In the genomic region with DNA sequence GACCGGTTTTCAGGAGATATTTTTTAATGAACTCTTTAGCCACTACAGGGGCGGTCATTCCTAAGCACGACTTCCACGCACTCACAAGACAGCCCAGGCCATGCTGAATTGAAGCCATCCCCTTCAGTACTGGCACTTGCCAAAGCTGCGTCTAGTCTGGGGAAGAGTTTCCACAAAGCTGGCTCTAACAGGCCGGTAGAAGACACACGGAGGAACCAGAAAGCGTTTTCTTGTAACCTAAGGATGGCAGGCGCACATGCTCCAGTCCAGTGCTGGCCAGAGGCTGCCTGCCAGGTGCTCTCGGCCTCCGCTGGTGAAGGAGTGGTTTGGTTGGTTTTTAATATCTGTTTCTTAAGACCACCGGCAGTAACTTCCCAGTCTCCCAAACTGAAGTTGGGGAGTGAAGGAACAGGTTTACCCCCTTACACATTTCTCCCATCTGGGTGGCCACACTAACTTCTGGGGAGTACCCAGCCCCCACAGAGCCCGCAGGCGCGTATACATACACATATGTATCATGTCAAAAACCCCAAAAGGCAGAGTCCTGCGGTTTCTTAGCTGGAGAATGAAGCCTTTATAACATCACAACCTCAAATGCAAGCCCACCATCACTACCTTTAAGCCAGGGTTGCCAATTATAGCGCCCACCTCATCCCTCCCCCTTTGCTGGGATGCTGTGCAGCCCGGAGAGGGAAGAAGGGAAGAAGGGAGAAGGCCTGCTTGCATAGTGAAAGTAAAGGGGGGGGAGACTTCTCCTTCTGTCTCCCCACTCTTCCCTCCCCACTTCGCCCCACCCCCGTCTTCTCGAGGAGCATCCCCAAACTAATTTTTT, we compare ENCODE assay signal across 8 cellular contexts. TPM values are rescaled to one million over a fixed set of nuclear protein-coding genes. Genes with fewer than 3 reads are reported as not detected.
DNase-seq lines count a peak whose midpoint lies in the region; ATAC-seq, FAIRE-seq and TF ChIP-seq lines count a peak whose summit lies in the region.

No MANE protein-coding gene starts in this region.

- no peak for TF ChIP-seq CTCF in endothelial cell (IDR thresholded peaks at IDR 0.05; ENCODE audit: unreplicated experiment)
- TF ChIP-seq CTCF in neural cell (IDR thresholded peaks at IDR 0.05; ENCODE audit: poor library complexity, severe bottlenecking): no peak

- H3K9me2 ChIP-seq in neural cell (ENCODE audit: insufficient read depth, low read length): no peaks in the 10 kb centered on the region

- TF ChIP-seq EP300 in neural cell (conservative IDR thresholded peaks at IDR 0.05; ENCODE audit: poor library complexity, severe bottlenecking): no peak

- H3K79me2 ChIP-seq in neural cell (replicated peaks; ENCODE audit: insufficient read depth, low read length): peaks cover 45% of the 10 kb centered on the region

- no peaks in the 10 kb centered on the region for H3K27me3 Mint-ChIP-seq in T-helper 17 cell
- peaks cover 17% of the 10 kb centered on the region for H3K27me3 Mint-ChIP-seq in endothelial cell (ENCODE audit: unreplicated experiment)

- no peak for TF ChIP-seq RAD21 in neural cell (conservative IDR thresholded peaks at IDR 0.05)

- DNase-seq in 8988T: peak; percentile 31
- DNase-seq in GM12892 (ENCODE audit: insufficient read length): no peak
- no peak for DNase-seq in T-helper 17 cell
- DNase-seq in endothelial cell (ENCODE audit: low spot score): no peak
- no peak for DNase-seq in NCI-H345 (lab: John Stamatoyannopoulos, UW)

- peak; percentile 9 for FAIRE-seq in GM12892 (lab: Jason Lieb, UNC)

- H3K36me3 Mint-ChIP-seq in T-helper 17 cell (ENCODE audit: low read depth) (peaks cover 3% of the 10 kb centered on the region), endothelial cell (ENCODE audit: low read depth, unreplicated experiment) (no peaks in the 10 kb centered on the region)

- no peaks in the 10 kb centered on the region for H4K20me1 ChIP-seq in neural cell (ENCODE audit: insufficient read depth)

- H3K27ac ChIP-seq in neural cell (ENCODE audit: low read length): peak overlapping the region; percentile 100

- peak; percentile 18 for ATAC-seq in T-helper 17 cell
- ATAC-seq in HG02852 (IDR thresholded peaks at IDR 0.05; ENCODE audit: unreplicated experiment): no peak
- ATAC-seq in HG03159 (IDR thresholded peaks at IDR 0.05; ENCODE audit: unreplicated experiment): no peak

- peak overlapping the region; percentile 93 for H3K4me2 ChIP-seq in neural cell (ENCODE audit: low read length)

- H3F3A ChIP-seq in neural cell (ENCODE audit: insufficient read depth, low read length, poor library complexity, severe bottlenecking): peaks cover 16% of the 10 kb centered on the region

- H3K4me1 Mint-ChIP-seq in T-helper 17 cell: peaks cover 46% of the 10 kb centered on the region
- peaks cover 21% of the 10 kb centered on the region for H3K4me1 Mint-ChIP-seq in endothelial cell (ENCODE audit: unreplicated experiment)

- TF ChIP-seq POLR2A in GM12892 (IDR thresholded peaks at IDR 0.05; ENCODE audit: low read depth, low read length): no peak

- H3K9ac ChIP-seq in neural cell (ENCODE audit: low read length): peak overlapping the region; percentile 100

- H3K27me3 ChIP-seq in neural cell (ENCODE audit: insufficient read depth, low read depth, low read length): no peaks in the 10 kb centered on the region

- H3K27ac Mint-ChIP-seq in T-helper 17 cell: peak overlapping the region; percentile 92
- no peak overlapping the region for H3K27ac Mint-ChIP-seq in endothelial cell (ENCODE audit: unreplicated experiment)

- H3K4me3 ChIP-seq in neural cell (ENCODE audit: low read length): peak overlapping the region; percentile 94

- H3K36me3 ChIP-seq in neural cell (ENCODE audit: insufficient read depth, low read length): no peaks in the 10 kb centered on the region

- no peak overlapping the region for H2AFZ ChIP-seq in neural cell (ENCODE audit: low read depth, low read length)

- no peaks in the 10 kb centered on the region for H3K9me3 ChIP-seq in T-helper 17 cell (ENCODE audit: control insufficient read depth, low read length, poor library complexity, severe bottlenecking)
- no peaks in the 10 kb centered on the region for H3K9me3 ChIP-seq in neural cell (ENCODE audit: low read length)

- H3K4me3 Mint-ChIP-seq in T-helper 17 cell (peak overlapping the region; percentile 100), endothelial cell (ENCODE audit: unreplicated experiment) (peak overlapping the region; percentile 100)

- H3K9me3 Mint-ChIP-seq in endothelial cell (ENCODE audit: unreplicated experiment): no peaks in the 10 kb centered on the region

TF ChIP-seq in neural cell, 6 proteins besides CTCF, POLR2A, EP300 and RAD21:
- TF ChIP-seq EZH2 (IDR thresholded peaks at IDR 0.05; ENCODE audit: borderline replicate concordance, insufficient read depth, low read length, poor library complexity, severe bottlenecking) (no peak), MXI1 (conservative IDR thresholded peaks at IDR 0.05; ENCODE audit: poor library complexity, severe bottlenecking) (peak; percentile 46), TAF1 (IDR thresholded peaks at IDR 0.05; ENCODE audit: low read depth) (no peak), SMC3 (conservative IDR thresholded peaks at IDR 0.05; ENCODE audit: poor library complexity) (no peak)

RNA-seq across cellular contexts. Expression of a gene that starts 1.2 kb away (rescaled TPM):
- polyA plus RNA-seq in GM12892 (2012; ENCODE audit: missing spikeins): 7.1 TPM
- 10 to 100 TPM; 28.6 to 31.2 TPM for total RNA-seq in T-helper 17 cell
- 8.7 TPM for total RNA-seq in endothelial cell (ENCODE audit: unreplicated experiment)
- polyA plus RNA-seq in neural cell: 4.3 and 4.5 TPM in 2 replicates
- polyA minus RNA-seq in neural cell: 8.8 and 10.0 TPM in 2 replicates
